24 cellular contexts compared by ENCODE assay signal in the genomic region with DNA sequence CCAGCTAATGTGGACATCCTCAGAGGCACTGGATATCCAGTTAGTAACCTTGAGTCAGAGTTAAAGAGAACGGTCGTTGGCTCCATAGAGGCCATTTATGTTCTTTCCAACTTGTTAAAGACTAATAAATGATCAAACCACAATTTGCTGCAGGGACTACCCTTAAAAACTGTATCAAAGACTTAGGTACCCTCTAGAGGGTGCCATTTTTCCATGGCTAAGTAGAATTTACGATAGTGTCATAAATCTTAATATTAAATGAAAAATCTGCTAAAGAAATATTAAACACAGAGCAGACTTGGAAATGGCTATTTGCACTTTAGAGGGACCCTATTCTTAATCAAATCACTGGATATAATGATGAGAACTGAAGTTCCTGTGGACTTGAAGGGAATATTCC.
DNase-seq lines count a peak whose midpoint lies in the region; ATAC-seq, FAIRE-seq and TF ChIP-seq lines count a peak whose summit lies in the region.
"Had no signal": no experiment of that assay in that cellular context is flagged by ENCODE, and none has a peak within 500 bp of the region (broad histone marks: within the 10 kb centered on the region; RNA-seq: fewer than 3 reads in every experiment).

No MANE protein-coding gene starts in this region.

- 40 to 57% methylated on average over 3 of the region's 3 CpGs for WGBS in pancreas, 2 donors

- H3K36me3 ChIP-seq in A673 (ENCODE audit: insufficient read depth, low read length, poor library complexity, severe bottlenecking) (no peaks in the 10 kb centered on the region), pancreas (no peaks in the 10 kb centered on the region)
- H3K36me3 ChIP-seq: ascending aorta, BLaER1, lower lobe of right lung, sigmoid colon, upper lobe of left lung had no signal

- CTCF ChIA-PET in A673 (lab: Charles Lee), result interaction anchor here (0.6 kb wide), 1 partner anchor 1546 kb away, joined by 3 read pairs; no protein-coding TSS in a partner anchor

- ATAC-seq in foreskin keratinocyte, result no peak
- ATAC-seq in pancreas, result no peak
- ATAC-seq: activated CD4-positive, alpha-beta T cell treated with anti-CD3 and anti-CD28 coated beads for 36 hours; activated naive CD4-positive, alpha-beta T cell treated with anti-CD3 and anti-CD28 coated beads, Interleukin-2, amount 50 U/mL, for 72 hours; lower lobe of right lung; stimulated activated naive B cell treated with anti-CD40 and anti-IgM and Interleukin-4, amounts not matched to agents 10 μg/mL and 1 μg/mL and 100 μg/mL, for 72 hours had no signal

- no TSS peak for BruUV-seq in A673 (replicated peaks; lab: Mats Ljungman, UMichigan)

- no peak for FAIRE-seq in pancreas (lab: Jason Lieb, UNC)

- no peaks in the 10 kb centered on the region for H3K27me3 ChIP-seq in A673 (replicated peaks; ENCODE audit: insufficient read depth, low read depth, low read length, poor library complexity)
- no peaks in the 10 kb centered on the region for H3K27me3 ChIP-seq in foreskin keratinocyte
- H3K27me3 ChIP-seq in pancreas, result no peaks in the 10 kb centered on the region
- H3K27me3 ChIP-seq: ascending aorta, BLaER1, sigmoid colon, upper lobe of left lung had no signal

- intact Hi-C loops in A673 (cut with micrococcal nuclease; ENCODE audit: unreplicated experiment), result loop anchor here (10.0 kb wide), 1 partner anchor 337 kb away; no protein-coding TSS in a partner anchor
- intact Hi-C loops in pancreas (cut with DNase I), result no loop called here

- DNase-seq in A673 (ENCODE audit: low spot score) (peak; percentile 26), LNCaP clone FGC (ENCODE audit: low read depth) (no peak), amniotic epithelial cell (ENCODE audit: low read depth) (peak; percentile 8), foreskin keratinocyte (no peak), islet precursor cell (no peak), COR-L47 (lab: John Stamatoyannopoulos, UW) (no peak), pancreas (no peak), globus pallidus (ENCODE audit: low spot score) (no peak)
- DNase-seq: activated CD4-positive, alpha-beta T cell treated with anti-CD3 and anti-CD28 coated beads for 36 hours; activated T-cell treated with anti-CD3 and anti-CD28 coated beads for 4 hours; caudate nucleus; DMS79 treated with DMSO at 0.1 percent for 48 hours; GF-D8; lower lobe of right lung; NCI-H187; sigmoid colon; stimulated activated CD4-positive, alpha-beta T cell treated with anti-CD3 and anti-CD28 coated beads, Interleukin-15, amount 100 ng/mL, for 24 hours; stimulated activated naive B cell treated with anti-CD40 and anti-IgM and Interleukin-4, amounts not matched to agents 10 μg/mL and 1 μg/mL and 100 μg/mL, for 72 hours; T-helper 2 cell; upper lobe of left lung had no signal

- TF ChIP-seq CTCF in A673 (conservative IDR thresholded peaks at IDR 0.05; ENCODE audit: low read depth, low read length) (peak; percentile 53), LNCaP clone FGC (IDR thresholded peaks at IDR 0.05; ENCODE audit: control insufficient read depth, extremely low read depth, insufficient read depth) (peak; percentile 43), foreskin keratinocyte (conservative IDR thresholded peaks at IDR 0.05) (peak; percentile 39), pancreas (IDR thresholded peaks at IDR 0.05) (no peak)

- H3K9me3 ChIP-seq in A673 (ENCODE audit: low read depth, low read length, poor library complexity, severe bottlenecking), result no peaks in the 10 kb centered on the region
- H3K9me3 ChIP-seq in pancreas, result no peaks in the 10 kb centered on the region
- H3K9me3 ChIP-seq: ascending aorta, BLaER1, lower lobe of right lung, sigmoid colon, upper lobe of left lung had no signal

- H3K4me3 ChIP-seq in A673 (ENCODE audit: low read depth, low read length, poor library complexity, severe bottlenecking), result no peak overlapping the region
- H3K4me3 ChIP-seq in LNCaP clone FGC (ENCODE audit: low read depth, low read length), result no peak overlapping the region
- H3K4me3 ChIP-seq in pancreas, result no peak overlapping the region
- H3K4me3 ChIP-seq: ascending aorta, BLaER1, lower lobe of right lung, sigmoid colon, upper lobe of left lung had no signal

- no peak overlapping the region for H3K27ac ChIP-seq in A673 (ENCODE audit: low read depth, low read length, poor library complexity, severe bottlenecking)
- no peak overlapping the region for H3K27ac ChIP-seq in foreskin keratinocyte
- H3K27ac ChIP-seq in pancreas, result no peak overlapping the region
- H3K27ac ChIP-seq: ascending aorta, BLaER1, KMS-11, lower lobe of right lung, sigmoid colon, upper lobe of left lung had no signal

- H3K4me1 ChIP-seq in A673 (ENCODE audit: insufficient read depth, low read length, poor library complexity, severe bottlenecking) (peaks cover 5% of the 10 kb centered on the region), foreskin keratinocyte (no peaks in the 10 kb centered on the region), pancreas (no peaks in the 10 kb centered on the region)
- H3K4me1 ChIP-seq: ascending aorta, lower lobe of right lung, sigmoid colon, upper lobe of left lung had no signal

- POLR2A ChIA-PET in A673 (lab: Charles Lee; ENCODE audit: low non-redundant PET), result no interaction called here

Comparison
In these comparisons a context has a peak if more than half of its experiments do, and no peak if none do; other contexts are left out.
1. DNase-seq: peak in A673 (single experiment) and amniotic epithelial cell (single experiment); none in LNCaP clone FGC (single experiment), foreskin keratinocyte (0 of 2), islet precursor cell (single experiment), COR-L47 (single experiment), pancreas (0 of 6) and globus pallidus (single experiment).
2. CTCF ChIP-seq: peak in A673 (single experiment), LNCaP clone FGC (single experiment) and foreskin keratinocyte (single experiment); none in pancreas (0 of 4).